Comparison of ENCODE assay signal across 2 cellular contexts in the genomic region with DNA sequence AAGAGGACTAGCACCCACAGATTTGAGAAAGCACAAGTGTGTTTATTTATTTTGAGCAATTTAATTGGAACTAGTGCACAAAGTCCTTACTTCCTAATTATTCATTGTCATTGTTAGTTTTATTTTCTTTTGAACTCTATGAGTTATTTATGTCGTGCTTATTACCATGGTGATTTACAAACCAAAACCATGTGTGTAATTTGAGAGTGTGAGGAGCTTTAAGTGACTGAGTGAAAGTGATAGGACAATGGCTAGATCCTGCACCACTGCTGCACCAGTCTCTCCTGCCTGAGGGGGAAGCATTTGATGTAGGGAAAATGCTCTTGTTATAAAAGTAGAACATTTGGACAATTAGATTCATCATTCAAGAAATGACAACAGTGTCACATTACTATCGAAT.
TF ChIP-seq lines count a peak whose summit lies in the region.

No MANE protein-coding gene starts in this region.

TF ChIP-seq in IMR-90, 13 proteins besides CTCF, POLR2A, EP300 and RAD21 (continued from another document):
- TF ChIP-seq, protein P1, sequence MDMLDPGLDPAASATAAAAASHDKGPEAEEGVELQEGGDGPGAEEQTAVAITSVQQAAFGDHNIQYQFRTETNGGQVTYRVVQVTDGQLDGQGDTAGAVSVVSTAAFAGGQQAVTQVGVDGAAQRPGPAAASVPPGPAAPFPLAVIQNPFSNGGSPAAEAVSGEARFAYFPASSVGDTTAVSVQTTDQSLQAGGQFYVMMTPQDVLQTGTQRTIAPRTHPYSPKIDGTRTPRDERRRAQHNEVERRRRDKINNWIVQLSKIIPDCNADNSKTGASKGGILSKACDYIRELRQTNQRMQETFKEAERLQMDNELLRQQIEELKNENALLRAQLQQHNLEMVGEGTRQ (IDR thresholded peaks at IDR 0.05; ENCODE audit: low read depth, low read length), result no peak
- TF ChIP-seq RFX5 (IDR thresholded peaks at IDR 0.05; ENCODE audit: low read depth, low read length) (no peak), CHD1 (IDR thresholded peaks at IDR 0.05; ENCODE audit: low read depth, low read length) (no peak), MAFK (IDR thresholded peaks at IDR 0.05; ENCODE audit: low read depth, low read length) (no peak)

TF ChIP-seq in WTC11, 78 proteins besides CTCF, POLR2A, EP300 and RAD21 (continued from another document):
- TF ChIP-seq, protein P2, sequence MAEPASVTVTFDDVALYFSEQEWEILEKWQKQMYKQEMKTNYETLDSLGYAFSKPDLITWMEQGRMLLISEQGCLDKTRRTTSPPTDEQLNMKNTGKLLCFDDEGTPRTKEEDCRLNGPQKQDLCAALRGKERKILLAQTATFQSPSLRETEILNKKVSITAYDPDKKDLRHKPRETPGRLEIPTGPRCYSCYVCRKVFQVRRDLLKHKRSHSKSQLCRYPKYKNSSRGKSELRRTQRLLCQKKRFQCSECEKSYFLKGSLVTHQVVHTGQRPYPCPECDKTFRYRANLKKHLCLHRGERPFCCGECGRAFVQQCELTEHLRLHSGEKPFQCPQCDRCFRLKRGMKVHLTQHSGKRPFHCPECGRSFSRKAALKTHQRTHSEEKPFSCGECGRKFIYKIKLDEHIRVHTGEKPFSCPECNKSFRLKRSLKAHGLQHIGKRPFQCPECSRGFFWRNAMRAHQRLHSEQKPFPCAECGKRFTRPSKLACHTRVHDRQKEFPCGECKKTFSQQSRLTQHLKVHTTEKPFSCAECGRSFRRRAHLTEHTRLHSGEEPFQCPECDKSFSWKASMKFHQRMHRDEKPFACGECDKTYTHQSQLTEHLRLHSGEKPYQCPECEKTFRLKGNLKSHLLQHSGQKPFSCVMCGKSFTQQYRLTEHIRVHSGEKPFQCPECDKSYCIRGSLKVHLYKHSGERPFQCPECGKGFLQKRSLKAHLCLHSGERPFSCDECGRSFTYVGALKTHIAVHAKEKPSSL (CRISPR knock-in tag; conservative IDR thresholded peaks at IDR 0.05), result no peak
- TF ChIP-seq TEAD4 (CRISPR knock-in tag; IDR thresholded peaks at IDR 0.05) (no peak), NR3C1 (CRISPR knock-in tag; conservative IDR thresholded peaks at IDR 0.05; ENCODE audit: low read depth) (no peak), IRF2 (CRISPR knock-in tag; IDR thresholded peaks at IDR 0.05; ENCODE audit: borderline replicate concordance, low read depth) (no peak), RELA (CRISPR knock-in tag; IDR thresholded peaks at IDR 0.05; ENCODE audit: borderline replicate concordance) (no peak)
- TF ChIP-seq, protein P3, sequence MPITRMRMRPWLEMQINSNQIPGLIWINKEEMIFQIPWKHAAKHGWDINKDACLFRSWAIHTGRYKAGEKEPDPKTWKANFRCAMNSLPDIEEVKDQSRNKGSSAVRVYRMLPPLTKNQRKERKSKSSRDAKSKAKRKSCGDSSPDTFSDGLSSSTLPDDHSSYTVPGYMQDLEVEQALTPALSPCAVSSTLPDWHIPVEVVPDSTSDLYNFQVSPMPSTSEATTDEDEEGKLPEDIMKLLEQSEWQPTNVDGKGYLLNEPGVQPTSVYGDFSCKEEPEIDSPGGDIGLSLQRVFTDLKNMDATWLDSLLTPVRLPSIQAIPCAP (CRISPR knock-in tag; IDR thresholded peaks at IDR 0.05), result no peak
